In genomic region chr20:47672166-47672565, GRCh38 we compare ENCODE assay signal across 19 cellular contexts.
"Had no signal": no experiment of that assay in that cellular context is flagged by ENCODE, and none has a peak within 500 bp of the region (broad histone marks: within the 10 kb centered on the region; RNA-seq: fewer than 3 reads in every experiment).

No MANE protein-coding gene starts in this region.

- DNase-seq: activated CD4-positive, alpha-beta memory T cell treated with anti-CD3 and anti-CD28 coated beads, Interleukin-2, amount 10 ng/mL, durations not matched to agents 7 days and 5 days; activated CD4-positive, alpha-beta T cell treated with anti-CD3 and anti-CD28 coated beads for 48 hours; activated gamma-delta T cell treated with Interleukin-2 at 50 U/mL for 16 hours; brain microvascular endothelial cell; caudate nucleus; effector memory CD4-positive, alpha-beta T cell; foreskin melanocyte; glutamatergic neuron; hippocampal formation; kidney glomerular epithelial cell; left lung; naive thymus-derived CD8-positive, alpha-beta T cell; retina; stimulated activated CD4-positive, alpha-beta T cell treated with anti-CD3 and anti-CD28 coated beads, Interleukin-4, amount 100 ng/mL, for 4 hours had no signal

- ATAC-seq: esophagus mucosa; left lung; naive thymus-derived CD8-positive, alpha-beta T cell; stimulated activated naive CD8-positive, alpha-beta T cell treated with anti-CD3 and anti-CD28 coated beads, Interleukin-15, amount 100 ng/mL, for 72 hours had no signal

- H3K4me3 ChIP-seq: adrenal gland, ascending aorta, left lung, tibial artery had no signal

- H3K27me3 ChIP-seq: adrenal gland, ascending aorta, brain microvascular endothelial cell, left lung, tibial artery had no signal

- H3K4me1 ChIP-seq: adrenal gland, ascending aorta, left lung, tibial artery had no signal

- H3K36me3 ChIP-seq: adrenal gland, brain microvascular endothelial cell, left lung had no signal

- H3K9me3 ChIP-seq: adrenal gland, ascending aorta, left lung, tibial artery had no signal
